In genomic region chr12:116141833-116142162, GRCh38 we compare ENCODE assay signal across 27 cellular contexts.
A peak's percentile ranks its signal among the peaks of the same experiment; 100 is the strongest.
DNase-seq lines count a peak whose midpoint lies in the region; ATAC-seq, FAIRE-seq and TF ChIP-seq lines count a peak whose summit lies in the region.
"Had no signal": no experiment of that assay in that cellular context is flagged by ENCODE, and none has a peak within 500 bp of the region (broad histone marks: within the 10 kb centered on the region; RNA-seq: fewer than 3 reads in every experiment).

No MANE protein-coding gene starts in this region.

- no peaks in the 10 kb centered on the region for H3K36me3 ChIP-seq in A673 (ENCODE audit: insufficient read depth, low read length, poor library complexity, severe bottlenecking)
- no peaks in the 10 kb centered on the region for H3K36me3 ChIP-seq in ACC112 (ENCODE audit: insufficient read depth, low read length)
- H3K36me3 ChIP-seq in OCI-LY3 (replicated peaks; ENCODE audit: low read depth, low read length) = no peaks in the 10 kb centered on the region
- H3K36me3 ChIP-seq: adrenal gland, heart left ventricle, pancreas, right lobe of liver had no signal

- peak overlapping the region; percentile 20; the same call in 1 of the 2 replicates for H3K9ac ChIP-seq in OCI-LY3 (ENCODE audit: low read length)
- H3K9ac ChIP-seq: KMS-11 had no signal

- peaks cover 10% of the 10 kb centered on the region; the same call in 1 of the 2 replicates for H4K20me1 ChIP-seq in OCI-LY3 (ENCODE audit: insufficient read depth, low read length)

- H3K79me2 ChIP-seq in ACC112 (ENCODE audit: control insufficient read depth, insufficient read depth, low read length, unreplicated experiment) (peaks cover 89% of the 10 kb centered on the region), OCI-LY3 (ENCODE audit: low read length) (peaks cover 99% of the 10 kb centered on the region)

- H3K27ac Mint-ChIP-seq in naive B cell = peak overlapping the region in 4 of 6 donors; percentile 10 to 86 (median 68)
- H3K27ac Mint-ChIP-seq: activated CD4-positive, alpha-beta memory T cell treated with anti-CD3 and anti-CD28 coated beads, Interleukin-2, amount 10 ng/mL, durations not matched to agents 7 days and 5 days; effector memory CD8-positive, alpha-beta T cell; type B pancreatic cell had no signal

- intact Hi-C loops in A673 (cut with micrococcal nuclease; ENCODE audit: unreplicated experiment) = loop anchor here (5.0 to 10.0 kb wide), 6 partner anchors 96 to 556 kb away; partner anchors contain the start of gene MED13L

- H3K27me3 ChIP-seq in A673 (replicated peaks; ENCODE audit: insufficient read depth, low read depth, low read length, poor library complexity) (no peaks in the 10 kb centered on the region), ACC112 (ENCODE audit: insufficient read depth, low read length) (no peaks in the 10 kb centered on the region), OCI-LY3 (ENCODE audit: low read depth, low read length) (no peaks in the 10 kb centered on the region)
- H3K27me3 ChIP-seq: adrenal gland, heart left ventricle, pancreas, right lobe of liver had no signal

- H2AFZ ChIP-seq in ACC112 (ENCODE audit: low read length, unreplicated experiment) = no peak overlapping the region
- H2AFZ ChIP-seq in OCI-LY3 (ENCODE audit: low read depth, low read length) = no peak overlapping the region

- no peaks in the 10 kb centered on the region for H3K27me3 Mint-ChIP-seq in naive B cell
- H3K27me3 Mint-ChIP-seq: activated CD4-positive, alpha-beta memory T cell treated with anti-CD3 and anti-CD28 coated beads, Interleukin-2, amount 10 ng/mL, durations not matched to agents 7 days and 5 days; effector memory CD8-positive, alpha-beta T cell; type B pancreatic cell had no signal

- POLR2A ChIA-PET in A673 (lab: Charles Lee; ENCODE audit: low non-redundant PET) = no interaction called here

- H3K4me2 ChIP-seq in OCI-LY3 (ENCODE audit: low read length) = peak overlapping the region; percentile 40
- H3K4me2 ChIP-seq: KMS-11 had no signal

- H3K27ac ChIP-seq in A673 (ENCODE audit: low read depth, low read length, poor library complexity, severe bottlenecking) = peak overlapping the region; percentile 11
- peak overlapping the region; percentile 90 for H3K27ac ChIP-seq in ACC112 (ENCODE audit: low read depth, low read length)
- H3K27ac ChIP-seq in OCI-LY3 (ENCODE audit: low read length) = peak overlapping the region; percentile 34
- H3K27ac ChIP-seq: adrenal gland, heart left ventricle, KMS-11, pancreas, right lobe of liver had no signal

- H3K4me1 ChIP-seq in A673 (ENCODE audit: insufficient read depth, low read length, poor library complexity, severe bottlenecking) (peaks cover 66% of the 10 kb centered on the region), ACC112 (ENCODE audit: control insufficient read depth, insufficient read depth, low read length, unreplicated experiment) (peaks cover 73% of the 10 kb centered on the region), OCI-LY3 (ENCODE audit: low read length) (peaks cover 80% of the 10 kb centered on the region)

- H3K9me3 ChIP-seq in A673 (ENCODE audit: low read depth, low read length, poor library complexity, severe bottlenecking) (no peaks in the 10 kb centered on the region), OCI-LY3 (ENCODE audit: insufficient read depth, low read length) (no peaks in the 10 kb centered on the region)
- H3K9me3 ChIP-seq: adrenal gland, heart left ventricle, pancreas, right lobe of liver had no signal

- TF ChIP-seq CTCF in A673 (conservative IDR thresholded peaks at IDR 0.05; ENCODE audit: low read depth, low read length) (no peak), OCI-LY3 (IDR thresholded peaks at IDR 0.05; ENCODE audit: low read depth, low read length) (no peak)

- ATAC-seq in naive B cell (ENCODE audit: low read depth in 2 of 2) (no peak), HG02763 (IDR thresholded peaks at IDR 0.05; ENCODE audit: unreplicated experiment) (no peak), HG03354 (IDR thresholded peaks at IDR 0.05; ENCODE audit: poor library complexity, severe bottlenecking, unreplicated experiment) (no peak)
- ATAC-seq: effector memory CD8-positive, alpha-beta T cell had no signal

- H3K9me3 Mint-ChIP-seq in naive B cell = no peaks in the 10 kb centered on the region
- H3K9me3 Mint-ChIP-seq: activated CD4-positive, alpha-beta memory T cell treated with anti-CD3 and anti-CD28 coated beads, Interleukin-2, amount 10 ng/mL, durations not matched to agents 7 days and 5 days; effector memory CD8-positive, alpha-beta T cell; type B pancreatic cell had no signal

- BruUV-seq in A673 (replicated peaks; lab: Mats Ljungman, UMichigan) = no TSS peak

- no peaks in the 10 kb centered on the region for H3K36me3 Mint-ChIP-seq in naive B cell
- H3K36me3 Mint-ChIP-seq: type B pancreatic cell had no signal

- CTCF ChIA-PET in A673 (lab: Charles Lee) = interaction anchor here (0.9 to 1.4 kb wide), 2 partner anchors 460 to 567 kb away, joined by 3 to 5 read pairs; no protein-coding TSS in a partner anchor

- H3K4me3 ChIP-seq in A673 (ENCODE audit: low read depth, low read length, poor library complexity, severe bottlenecking) (no peak overlapping the region), ACC112 (ENCODE audit: low read depth, low read length) (no peak overlapping the region), OCI-LY3 (ENCODE audit: low read length) (no peak overlapping the region)
- H3K4me3 ChIP-seq: adrenal gland, coronary artery, heart left ventricle, pancreas, right lobe of liver had no signal

- FAIRE-seq in GM19239 (lab: Jason Lieb, UNC) = no peak
- FAIRE-seq: GM18507, pancreas had no signal

- peaks cover 50 to 63% (median 51%) of the 10 kb centered on the region in 3 donors for H3K4me1 Mint-ChIP-seq in naive B cell

- DNase-seq in A673 (ENCODE audit: low spot score) = no peak
- no peak for DNase-seq in naive B cell
- no peak for DNase-seq in putamen (ENCODE audit: low spot score)
- no peak for DNase-seq in GM19239 (ENCODE audit: insufficient read length, low spot score)
- DNase-seq: activated CD4-positive, alpha-beta memory T cell treated with anti-CD3 and anti-CD28 coated beads, Interleukin-2, amount 10 ng/mL, durations not matched to agents 7 days and 5 days; activated gamma-delta T cell treated with Interleukin-2 at 50 U/mL for 16 hours; activated T-cell treated with anti-CD3 and anti-CD28 coated beads for 4 hours; adrenal gland; effector memory CD8-positive, alpha-beta T cell; GF-D8; GOT3; heart left ventricle; MV-4-11; NCI-H146; NCI-H2171; NCI-H524 treated with DMSO at 0.1 percent for 48 hours; pancreas; right lobe of liver; T-helper 9 cell had no signal

- peak overlapping the region in 2 of 8 donors; percentile 2 to 26 for H3K4me3 Mint-ChIP-seq in naive B cell
- H3K4me3 Mint-ChIP-seq: activated CD4-positive, alpha-beta memory T cell treated with anti-CD3 and anti-CD28 coated beads, Interleukin-2, amount 10 ng/mL, durations not matched to agents 7 days and 5 days; effector memory CD8-positive, alpha-beta T cell; type B pancreatic cell had no signal

Comparison
In these comparisons a context has a peak if more than half of its experiments do, and no peak if none do; other contexts are left out.
1. H3K27ac ChIP-seq: peak in every context shown above with its lines; median percentile 90 in ACC112; 34 in OCI-LY3; 11 in A673.